Comparison of ENCODE assay signal across 7 cellular contexts in the genomic region with DNA sequence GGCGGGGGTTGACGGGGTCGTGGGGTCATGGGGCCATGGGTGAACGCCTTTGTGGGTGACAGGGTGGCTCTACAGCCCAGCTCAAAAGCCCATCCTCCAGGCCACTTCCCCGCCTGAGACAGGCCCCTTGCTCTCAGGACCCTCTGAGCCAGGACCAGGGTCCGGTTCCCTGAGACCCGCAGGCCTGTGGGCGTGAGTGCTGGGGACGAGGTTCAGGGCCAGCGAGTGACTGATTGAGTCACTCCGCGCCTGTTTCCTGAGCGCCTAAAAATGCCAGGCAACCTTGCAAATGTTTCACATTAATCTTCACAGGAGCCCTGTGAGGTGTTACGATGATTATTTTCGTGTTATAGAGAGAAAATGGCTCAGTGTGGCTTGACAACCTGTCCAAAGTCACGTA.
DNase-seq lines count a peak whose midpoint lies in the region; ATAC-seq, FAIRE-seq and TF ChIP-seq lines count a peak whose summit lies in the region.

No MANE protein-coding gene starts in this region.

- no peak for ATAC-seq in HG02970 (IDR thresholded peaks at IDR 0.05; ENCODE audit: low FRiP score, unreplicated experiment)

- no peak for TF ChIP-seq CTCF in GM13977 (IDR thresholded peaks at IDR 0.05; ENCODE audit: extremely low read depth, insufficient read depth, missing control alignments)
- TF ChIP-seq CTCF in bronchial epithelial cell (IDR thresholded peaks at IDR 0.05; ENCODE audit: insufficient read depth, low read length, severe bottlenecking), result no peak

- H3K9ac ChIP-seq in HUES64 (ENCODE audit: low read depth, low read length), result peak overlapping the region; percentile 65

- H3K27ac ChIP-seq in HUES64 (ENCODE audit: low read depth, low read length), result peak overlapping the region; percentile 45; the same call in 1 of the 2 replicates

- H3K4me1 ChIP-seq in HUES64 (ENCODE audit: insufficient read depth, low read length) (peaks cover 5% of the 10 kb centered on the region; the same call in 1 of the 2 replicates), mononuclear cell (ENCODE audit: insufficient read depth, low read length) (peaks cover 12% of the 10 kb centered on the region)

- FAIRE-seq in bronchial epithelial cell (lab: Jason Lieb, UNC), result no peak

- H3K4me3 ChIP-seq in HUES64 (ENCODE audit: low read length) (peak overlapping the region; percentile 79), bronchial epithelial cell (ENCODE audit: low read depth, low read length) (peak overlapping the region; percentile 73), mononuclear cell (ENCODE audit: low read length) (peak overlapping the region; percentile 79)

- 2% methylated on average over 13 of the region's 16 CpGs for WGBS in HUES64

- peak; percentile 18 for DNase-seq in GM13977 (ENCODE audit: low spot score)
- peak; percentile 9 for DNase-seq in bronchial epithelial cell (ENCODE audit: low read depth)
- DNase-seq in amniotic stem cell (lab: John Stamatoyannopoulos, UW), result no peak
- DNase-seq in DMS153 (lab: John Stamatoyannopoulos, UW), result no peak

- no peaks in the 10 kb centered on the region for H3K27me3 ChIP-seq in HUES64 (ENCODE audit: insufficient read depth, low read length)
- H3K27me3 ChIP-seq in bronchial epithelial cell (ENCODE audit: control insufficient read depth, insufficient read depth, low read length), result no peaks in the 10 kb centered on the region
- H3K27me3 ChIP-seq in mononuclear cell (ENCODE audit: insufficient read depth, low read length), result no peaks in the 10 kb centered on the region

- H3K9me3 ChIP-seq in HUES64 (ENCODE audit: insufficient read depth, low read depth, low read length) (no peaks in the 10 kb centered on the region), mononuclear cell (ENCODE audit: low read depth, low read length) (no peaks in the 10 kb centered on the region)

- peaks cover 24% of the 10 kb centered on the region for H3K36me3 ChIP-seq in HUES64 (ENCODE audit: insufficient read depth, low read length)
- no peaks in the 10 kb centered on the region for H3K36me3 ChIP-seq in bronchial epithelial cell (ENCODE audit: control insufficient read depth, insufficient read depth, low read length)

- in situ Hi-C loops in GM13977 (cut with MboI; ENCODE audit: low pct_unique_long_range_greater_than_20kb, low sequenced_read_pairs, unreplicated experiment), result loop anchor here (25.0 kb wide), 1 partner anchor 90 kb away; the partner anchor contains the start of gene ZNF674

Comparison
In these comparisons a context has a peak if more than half of its experiments do, and no peak if none do; other contexts are left out.
1. DNase-seq: peak in GM13977 (single experiment) and bronchial epithelial cell (single experiment); none in amniotic stem cell (single experiment) and DMS153 (single experiment).
2. Peak in every context shown above with its lines, with median percentiles within 50 percentile points of each other: H3K4me3 ChIP-seq.